ENCODE assay signal across 8 cellular contexts in genomic region chr2:165877565-165878550, GRCh38.
DNase-seq lines count a peak whose midpoint lies in the region; ATAC-seq and TF ChIP-seq lines count a peak whose summit lies in the region.

No MANE protein-coding gene starts in this region.

- TF ChIP-seq CTCF in CD4-positive, alpha-beta T cell (IDR thresholded peaks at IDR 0.05) = no peak
- TF ChIP-seq CTCF in psoas muscle (IDR thresholded peaks at IDR 0.05) (no peak), mucosa of descending colon (IDR thresholded peaks at IDR 0.05) (no peak)

- 93 to 97% (median 94%) methylated on average over 6 of the region's 6 CpGs for WGBS in psoas muscle, 3 donors

- H3K36me3 Mint-ChIP-seq in CD4-positive, alpha-beta T cell (ENCODE audit: low read depth) = peaks cover 40% of the 10 kb centered on the region

- DNase-seq in CD4-positive, alpha-beta T cell = no peak
- DNase-seq in astrocyte of the hippocampus (ENCODE audit: low read depth, low spot score) (peak; percentile 28), psoas muscle (no peak), mucosa of descending colon (no peak), NCI-H146 (lab: John Stamatoyannopoulos, UW) (no peak)
- no peak for DNase-seq in central memory CD4-positive, alpha-beta T cell

- no peaks in the 10 kb centered on the region for H3K27me3 ChIP-seq in CD4-positive, alpha-beta T cell (ENCODE audit: control insufficient read depth, insufficient read depth, low read length)
- H3K27me3 ChIP-seq in psoas muscle (ENCODE audit: insufficient read depth in 3 of 3, low read length in 2 of 3) = no peaks in the 10 kb centered on the region

- no peaks in the 10 kb centered on the region for H3K9me3 Mint-ChIP-seq in CD4-positive, alpha-beta T cell

- H3K27me3 Mint-ChIP-seq in CD4-positive, alpha-beta T cell = no peaks in the 10 kb centered on the region

- H3K27ac Mint-ChIP-seq in CD4-positive, alpha-beta T cell = peak overlapping the region; percentile 74

- ATAC-seq in CD4-positive, alpha-beta T cell (ENCODE audit: poor library complexity) = peak; percentile 32
- ATAC-seq in GM19397 (IDR thresholded peaks at IDR 0.05; ENCODE audit: unreplicated experiment) (peak; percentile 47), HG03342 (IDR thresholded peaks at IDR 0.05; ENCODE audit: unreplicated experiment) (peak; percentile 45), psoas muscle (no peak), mucosa of descending colon (no peak)

- POLR2A ChIA-PET in CD4-positive, alpha-beta T cell (lab: Charles Lee) = no interaction called here

- H3K36me3 ChIP-seq in psoas muscle (ENCODE audit: insufficient read depth in 1 of 2, low read depth in 1 of 2) (peaks cover 0 to 79% of the 10 kb centered on the region in 2 donors), mucosa of descending colon (ENCODE audit: low read depth) (no peaks in the 10 kb centered on the region)

- peaks cover 34% of the 10 kb centered on the region for H3K4me1 Mint-ChIP-seq in CD4-positive, alpha-beta T cell (ENCODE audit: low read depth)

- no peak overlapping the region for H3K4me3 Mint-ChIP-seq in CD4-positive, alpha-beta T cell

- no peak overlapping the region for H3K4me3 ChIP-seq in psoas muscle
- no peak overlapping the region for H3K4me3 ChIP-seq in mucosa of descending colon

- CTCF ChIA-PET in CD4-positive, alpha-beta T cell (lab: Charles Lee) = no interaction called here

- no peaks in the 10 kb centered on the region for H3K9me3 ChIP-seq in CD4-positive, alpha-beta T cell (ENCODE audit: control insufficient read depth, low read length)
- H3K9me3 ChIP-seq in psoas muscle = no peaks in the 10 kb centered on the region
- H3K9me3 ChIP-seq in mucosa of descending colon = no peaks in the 10 kb centered on the region

- H3K27ac ChIP-seq in CD4-positive, alpha-beta T cell (ENCODE audit: low read depth, low read length) = no peak overlapping the region
- no peak overlapping the region for H3K27ac ChIP-seq in psoas muscle

- H3K4me1 ChIP-seq in psoas muscle (no peaks in the 10 kb centered on the region), mucosa of descending colon (ENCODE audit: low read depth) (no peaks in the 10 kb centered on the region)

- intact Hi-C loops in CD4-positive, alpha-beta T cell (cut with DNase I, micrococcal nuclease) = loop anchor here in 1 of 2 experiments (10.0 kb wide), 1 partner anchor 863 kb away; no protein-coding TSS in a partner anchor
- intact Hi-C loops in psoas muscle (cut with DNase I) = no loop called here
- intact Hi-C loops in mucosa of descending colon (cut with DNase I, micrococcal nuclease) = loop anchor here in 1 of 2 donors (10.0 kb wide), 1 partner anchor 483 kb away; no protein-coding TSS in a partner anchor

Comparison
In these comparisons a context has a peak if more than half of its experiments do, and no peak if none do; other contexts are left out.
1. ATAC-seq: peak in CD4-positive, alpha-beta T cell (single experiment), GM19397 (single experiment) and HG03342 (single experiment); none in psoas muscle (0 of 4) and mucosa of descending colon (single experiment).